ENCODE assay signal across 1 cellular context in the genomic region with DNA sequence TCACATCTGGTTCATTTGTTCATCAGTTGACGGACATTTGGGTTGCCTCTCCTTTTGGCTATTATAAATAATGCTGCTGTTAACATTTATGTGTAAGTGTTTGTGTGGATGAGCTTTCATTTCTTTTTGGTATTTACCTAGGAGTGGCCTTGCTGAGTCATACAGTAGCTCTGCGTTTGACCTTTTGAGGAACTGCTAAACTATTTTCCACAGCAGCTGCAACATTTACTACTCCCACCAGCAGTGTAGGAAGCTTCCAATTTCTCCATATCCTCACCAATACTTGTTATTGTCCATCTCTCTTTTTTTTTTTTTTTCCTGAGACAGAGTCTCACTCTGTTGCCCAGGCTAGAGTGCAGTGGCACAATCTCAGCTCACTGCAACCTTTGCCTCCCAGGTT.
TF ChIP-seq lines count a peak whose summit lies in the region.

No MANE protein-coding gene starts in this region.

TF ChIP-seq in GM12878, 131 proteins besides CTCF, POLR2A, EP300 and RAD21 (continued from another document):
- TF ChIP-seq, protein P1, sequence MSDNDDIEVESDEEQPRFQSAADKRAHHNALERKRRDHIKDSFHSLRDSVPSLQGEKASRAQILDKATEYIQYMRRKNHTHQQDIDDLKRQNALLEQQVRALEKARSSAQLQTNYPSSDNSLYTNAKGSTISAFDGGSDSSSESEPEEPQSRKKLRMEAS (IDR thresholded peaks at IDR 0.05; ENCODE audit: low read depth, low read length): no peak
- TF ChIP-seq BCL11A (IDR thresholded peaks at IDR 0.05; ENCODE audit: low read depth, low read length) (0 out of 2 replicates have a peak, but pooled peaks have one; percentile 15), NR2F1 (conservative IDR thresholded peaks at IDR 0.05) (peak; percentile 54)
